8 cellular contexts compared by ENCODE assay signal in genomic region chr21:39348040-39348354, GRCh38. TPM values are rescaled to one million over a fixed set of nuclear protein-coding genes. Genes with fewer than 3 reads are reported as not detected.
A peak's percentile ranks its signal among the peaks of the same experiment; 100 is the strongest.
DNase-seq lines count a peak whose midpoint lies in the region; ATAC-seq and TF ChIP-seq lines count a peak whose summit lies in the region.

No MANE protein-coding gene starts in this region.

- H3K9me3 ChIP-seq in H9 (ENCODE audit: control insufficient read depth, low read depth, low read length) (no peaks in the 10 kb centered on the region), left ventricle myocardium inferior (replicated peaks) (peaks cover 1% of the 10 kb centered on the region)

- H4K20me1 ChIP-seq in H9 (ENCODE audit: control insufficient read depth, insufficient read depth, insufficient read length): no peaks in the 10 kb centered on the region

- H3K4me3 Mint-ChIP-seq in H9: peak overlapping the region; percentile 83 to 90
- peak overlapping the region; percentile 92 for H3K4me3 Mint-ChIP-seq in stimulated activated effector memory CD8-positive, alpha-beta T cell treated with anti-CD3 and anti-CD28 coated beads, Interleukin-12 subunit alpha, Interleukin-12 subunit beta, amount 100 ng/mL, for 72 hours

- no peak overlapping the region for H4K5ac ChIP-seq in H9 (ENCODE audit: insufficient read length, low read depth, low read length)

- H3K18ac ChIP-seq in H9 (ENCODE audit: insufficient read length, low read depth, low read length): peak overlapping the region; percentile 83

- peaks cover 35 to 48% (median 46%) of the 10 kb centered on the region in 3 experiments; a peak in 6 of 7 replicates for H3K36me3 Mint-ChIP-seq in H9 (ENCODE audit: insufficient read depth in 1 of 3, low read depth in 3 of 3)
- H3K36me3 Mint-ChIP-seq in stimulated activated effector memory CD8-positive, alpha-beta T cell treated with anti-CD3 and anti-CD28 coated beads, Interleukin-12 subunit alpha, Interleukin-12 subunit beta, amount 100 ng/mL, for 72 hours: peaks cover 64% of the 10 kb centered on the region

- intact Hi-C loops in left ventricle myocardium inferior (cut with micrococcal nuclease): no loop called here

- H3K27me3 ChIP-seq in H9 (ENCODE audit: insufficient read depth, low read length) (no peaks in the 10 kb centered on the region), left ventricle myocardium inferior (ENCODE audit: low read depth) (no peaks in the 10 kb centered on the region)

- DNase-seq in AG04449 (ENCODE audit: low read depth, low spot score): no peak
- DNase-seq in H9: no peak
- DNase-seq in left ventricle myocardium inferior: no peak
- no peak for DNase-seq in stimulated activated effector memory CD8-positive, alpha-beta T cell treated with anti-CD3 and anti-CD28 coated beads, Interleukin-12 subunit alpha, Interleukin-12 subunit beta, amount 100 ng/mL, for 72 hours (ENCODE audit: low spot score in 2 of 2)
- no peak for DNase-seq in globus pallidus (ENCODE audit: low spot score)

- H2BK15ac ChIP-seq in H9 (ENCODE audit: low read depth, low read length): no peak overlapping the region

- H2BK5ac ChIP-seq in H9 (ENCODE audit: insufficient read length, low read length): peak overlapping the region; percentile 21

- H3K4me3 ChIP-seq in AG04449 (ENCODE audit: low read depth, low read length): peak overlapping the region; percentile 81
- peak overlapping the region; percentile 90 for H3K4me3 ChIP-seq in WI38 (ENCODE audit: low read depth, low read length)
- H3K4me3 ChIP-seq in left ventricle myocardium inferior: peak overlapping the region; percentile 93

- H3K23me2 ChIP-seq in H9 (ENCODE audit: insufficient read length, low read depth, low read length, poor library complexity, severe bottlenecking): peaks cover 4% of the 10 kb centered on the region

- H4K8ac ChIP-seq in H9 (replicated peaks; ENCODE audit: insufficient read length, low read depth, low read length): no peak overlapping the region

- H3K79me1 ChIP-seq in H9 (ENCODE audit: insufficient read depth, low read depth, low read length, poor library complexity, severe bottlenecking): no peaks in the 10 kb centered on the region

- POLR2A ChIA-PET in AG04449 (lab: Yijun Ruan, JAX): interaction anchor here (1.5 kb wide), 1 partner anchor 35 kb away, joined by 6 read pairs; the partner anchor contains the start of gene BRWD1

- CTCF ChIA-PET in AG04449 (lab: Yijun Ruan, JAX): interaction anchor here (0.8 to 2.1 kb wide), 3 partner anchors 40 to 95 kb away, joined by 3 to 7 read pairs (median 3); no protein-coding TSS in a partner anchor

- ATAC-seq in stimulated activated effector memory CD8-positive, alpha-beta T cell treated with anti-CD3 and anti-CD28 coated beads, Interleukin-12 subunit alpha, Interleukin-12 subunit beta, amount 100 ng/mL, for 72 hours: no peak
- ATAC-seq in HG03469 (IDR thresholded peaks at IDR 0.05; ENCODE audit: unreplicated experiment) (no peak), HG02610 (IDR thresholded peaks at IDR 0.05; ENCODE audit: unreplicated experiment) (no peak)

- peaks cover 14% of the 10 kb centered on the region for H3K79me2 ChIP-seq in H9 (ENCODE audit: insufficient read depth, low read length)

- H3K23ac ChIP-seq in H9 (ENCODE audit: insufficient read length, low read depth, low read length): no peak overlapping the region

- H2AK5ac ChIP-seq in H9 (ENCODE audit: insufficient read length, low read length): no peak overlapping the region

- no CpG with 5 or more reads among the region's 11 CpGs for WGBS in H9 (ENCODE audit: extremely low coverage, insufficient read length, low lambda C conversion rate)

- peak overlapping the region; percentile 89 for H3K4me2 ChIP-seq in H9 (ENCODE audit: insufficient read depth, insufficient read length, low read length)

- no peak overlapping the region for H2BK12ac ChIP-seq in H9 (ENCODE audit: insufficient read length, low read depth, low read length)

- peak overlapping the region; percentile 99 for H3K9ac ChIP-seq in H9 (ENCODE audit: extremely low read depth, insufficient read length, low read length)

- no peak overlapping the region for H3T11ph ChIP-seq in H9 (ENCODE audit: low read length)

- no peak overlapping the region for H2BK20ac ChIP-seq in H9 (ENCODE audit: low read depth, low read length, poor library complexity, severe bottlenecking)

- H3K27me3 Mint-ChIP-seq in H9 (ENCODE audit: low read depth): no peaks in the 10 kb centered on the region

- peak overlapping the region; percentile 51 for H3K56ac ChIP-seq in H9 (ENCODE audit: insufficient read length, low read depth, low read length)

- peak overlapping the region; percentile 96 for H3K14ac ChIP-seq in H9 (ENCODE audit: insufficient read depth, low read length)

- no peak overlapping the region for H2AFZ ChIP-seq in H9 (ENCODE audit: low read length)

- H3K4me1 Mint-ChIP-seq in H9: peaks cover 40 to 47% of the 10 kb centered on the region in 2 experiments
- H3K4me1 Mint-ChIP-seq in stimulated activated effector memory CD8-positive, alpha-beta T cell treated with anti-CD3 and anti-CD28 coated beads, Interleukin-12 subunit alpha, Interleukin-12 subunit beta, amount 100 ng/mL, for 72 hours: peaks cover 36% of the 10 kb centered on the region

- no peak overlapping the region; the same call in 1 of the 2 replicates for H3K4ac ChIP-seq in H9 (ENCODE audit: low read depth, low read length)

- H2BK120ac ChIP-seq in H9 (ENCODE audit: low read depth, low read length, poor library complexity, severe bottlenecking): no peak overlapping the region

- H3K36me3 ChIP-seq in left ventricle myocardium inferior: peaks cover 16% of the 10 kb centered on the region

- H3K4me1 ChIP-seq in H9 (ENCODE audit: insufficient read depth, low read length) (peaks cover 8% of the 10 kb centered on the region; the same call in 1 of the 2 replicates), left ventricle myocardium inferior (peaks cover 57% of the 10 kb centered on the region)

- H4K91ac ChIP-seq in H9 (ENCODE audit: insufficient read length, low read depth, low read length): no peak overlapping the region

- H3K27ac Mint-ChIP-seq in H9: peak overlapping the region; percentile 96 to 98 (median 97)
- peak overlapping the region; percentile 88 for H3K27ac Mint-ChIP-seq in stimulated activated effector memory CD8-positive, alpha-beta T cell treated with anti-CD3 and anti-CD28 coated beads, Interleukin-12 subunit alpha, Interleukin-12 subunit beta, amount 100 ng/mL, for 72 hours

- TF ChIP-seq CTCF in AG04449 (IDR thresholded peaks at IDR 0.05; ENCODE audit: insufficient read depth, low read length, missing control alignments) (no peak), H9 (conservative IDR thresholded peaks at IDR 0.05) (no peak), WI38 (IDR thresholded peaks at IDR 0.05; ENCODE audit: low read depth, low read length) (no peak), left ventricle myocardium inferior (IDR thresholded peaks at IDR 0.05; ENCODE audit: borderline replicate concordance) (no peak)

- H3K27ac ChIP-seq in H9 (ENCODE audit: insufficient read length, low read depth, low read length): peak overlapping the region; percentile 65
- peak overlapping the region; percentile 97 for H3K27ac ChIP-seq in left ventricle myocardium inferior (replicated peaks)

- no peaks in the 10 kb centered on the region; a peak in 1 of 5 replicates for H3K9me3 Mint-ChIP-seq in H9
- H3K9me3 Mint-ChIP-seq in stimulated activated effector memory CD8-positive, alpha-beta T cell treated with anti-CD3 and anti-CD28 coated beads, Interleukin-12 subunit alpha, Interleukin-12 subunit beta, amount 100 ng/mL, for 72 hours: no peaks in the 10 kb centered on the region

RNA-seq across cellular contexts. Expression of gene HMGN1, which starts 0.9 kb away (rescaled TPM):
- total RNA-seq in H9 (2021) (513 and 516 TPM in 2 replicates), left ventricle myocardium inferior (64.5 TPM)

RNA-seq across cellular contexts. Expression of gene BRWD1, which starts 34.6 kb away (rescaled TPM):
- total RNA-seq in H9 (2021) (43.4 and 48.4 TPM in 2 replicates), left ventricle myocardium inferior (34.9 TPM)
